8 cellular contexts compared by ENCODE assay signal in genomic region chr1:8026976-8027747, GRCh38. TPM values are rescaled to one million over a fixed set of nuclear protein-coding genes. Genes with fewer than 3 reads are reported as not detected.
A peak's percentile ranks its signal among the peaks of the same experiment; 100 is the strongest.
DNase-seq lines count a peak whose midpoint lies in the region; ATAC-seq, FAIRE-seq and TF ChIP-seq lines count a peak whose summit lies in the region.

No MANE protein-coding gene starts in this region.

- peak overlapping the region; percentile 70 to 98 for H3K9ac ChIP-seq in liver (ENCODE audit: low read depth in 1 of 2, low read length in 2 of 2)

- TF ChIP-seq RAD21 in liver (IDR thresholded peaks at IDR 0.05) = peak in 1 of 2 donors; percentile 62

- H3K4me1 ChIP-seq in liver (ENCODE audit: control insufficient read depth in 4 of 4, insufficient read depth in 4 of 4, low read length in 3 of 4) (peaks cover 2 to 20% (median 13%) of the 10 kb centered on the region in 4 donors), thyroid gland (peaks cover 45 to 48% of the 10 kb centered on the region in 2 donors)

- FAIRE-seq in bronchial epithelial cell (lab: Jason Lieb, UNC) = no peak

- peak overlapping the region; percentile 92 for H3K4me3 ChIP-seq in bronchial epithelial cell (ENCODE audit: low read depth, low read length)
- peak overlapping the region; percentile 86 to 99 (median 88) for H3K4me3 ChIP-seq in liver (ENCODE audit: low read depth in 1 of 3, low read length in 3 of 3)
- H3K4me3 ChIP-seq in thyroid gland (replicated peaks in 1 of 3) = peak overlapping the region in 2 of 3 donors; percentile 54 to 98

- no peaks in the 10 kb centered on the region for H3K9me3 ChIP-seq in liver (ENCODE audit: control insufficient read depth in 4 of 4, low read length in 3 of 4)
- H3K9me3 ChIP-seq in thyroid gland = no peaks in the 10 kb centered on the region

- H3K9me3 Mint-ChIP-seq in T-helper 1 cell treated with Interleukin-12 subunit alpha and Interleukin-12 subunit beta and Interleukin-4 antibody, amounts not matched to agents 30 μg/mL and 1 μg/mL, for 36 hours = no peaks in the 10 kb centered on the region

- H3K27ac Mint-ChIP-seq in T-helper 1 cell treated with Interleukin-12 subunit alpha and Interleukin-12 subunit beta and Interleukin-4 antibody, amounts not matched to agents 30 μg/mL and 1 μg/mL, for 36 hours = no peak overlapping the region

- H3K4me1 Mint-ChIP-seq in T-helper 1 cell treated with Interleukin-12 subunit alpha and Interleukin-12 subunit beta and Interleukin-4 antibody, amounts not matched to agents 30 μg/mL and 1 μg/mL, for 36 hours (ENCODE audit: low read depth) = peaks cover 10% of the 10 kb centered on the region

- H3K36me3 Mint-ChIP-seq in T-helper 1 cell treated with Interleukin-12 subunit alpha and Interleukin-12 subunit beta and Interleukin-4 antibody, amounts not matched to agents 30 μg/mL and 1 μg/mL, for 36 hours (ENCODE audit: low read depth) = peaks cover 2% of the 10 kb centered on the region

- ATAC-seq in HG03039 (IDR thresholded peaks at IDR 0.05; ENCODE audit: unreplicated experiment) (no peak), HG03159 (IDR thresholded peaks at IDR 0.05; ENCODE audit: unreplicated experiment) (no peak)

- intact Hi-C loops in thyroid gland (cut with DNase I) = no loop called here

- 32% methylated on average over 25 of the region's 25 CpGs for WGBS in liver
- 58 to 66% methylated on average over 25 of the region's 25 CpGs for WGBS in thyroid gland, 2 donors

- H3K27me3 Mint-ChIP-seq in T-helper 1 cell treated with Interleukin-12 subunit alpha and Interleukin-12 subunit beta and Interleukin-4 antibody, amounts not matched to agents 30 μg/mL and 1 μg/mL, for 36 hours (ENCODE audit: low read depth) = peaks cover 60% of the 10 kb centered on the region

- TF ChIP-seq CTCF in bronchial epithelial cell (IDR thresholded peaks at IDR 0.05; ENCODE audit: insufficient read depth, low read length, severe bottlenecking) (no peak), liver (IDR thresholded peaks at IDR 0.05; ENCODE audit: low read depth, low read length, missing input control) (no peak), thyroid gland (IDR thresholded peaks at IDR 0.05) (no peak)

- H3K27me3 ChIP-seq in bronchial epithelial cell (ENCODE audit: control insufficient read depth, insufficient read depth, low read length) = no peaks in the 10 kb centered on the region
- no peaks in the 10 kb centered on the region for H3K27me3 ChIP-seq in liver (ENCODE audit: control insufficient read depth in 4 of 4, insufficient read depth in 4 of 4, low read length in 3 of 4)
- H3K27me3 ChIP-seq in thyroid gland = no peaks in the 10 kb centered on the region

- peak overlapping the region; percentile 96 to 100 for H3K27ac ChIP-seq in liver (ENCODE audit: low read depth in 1 of 2, low read length in 2 of 2)
- H3K27ac ChIP-seq in thyroid gland = peak overlapping the region; percentile 91 to 98 (median 94)

- H3K36me3 ChIP-seq in bronchial epithelial cell (ENCODE audit: control insufficient read depth, insufficient read depth, low read length) (peaks cover 7% of the 10 kb centered on the region), liver (ENCODE audit: control insufficient read depth in 4 of 4, insufficient read depth in 3 of 4, low read depth in 1 of 4, low read length in 3 of 4) (peaks cover 0 to 9% (median 6%) of the 10 kb centered on the region in 4 donors), thyroid gland (no peaks in the 10 kb centered on the region)

- peak in 1 of 2 donors; percentile 16 for TF ChIP-seq POLR2A in thyroid gland (IDR thresholded peaks at IDR 0.05)

- DNase-seq in T-helper 1 cell (no peak), bronchial epithelial cell (ENCODE audit: low read depth) (no peak), thyroid gland (peak; percentile 51 to 64), A172 (ENCODE audit: low spot score) (no peak)

- H3K4me3 Mint-ChIP-seq in T-helper 1 cell treated with Interleukin-12 subunit alpha and Interleukin-12 subunit beta and Interleukin-4 antibody, amounts not matched to agents 30 μg/mL and 1 μg/mL, for 36 hours = peak overlapping the region; percentile 46

TF ChIP-seq in liver, 16 proteins besides CTCF, POLR2A, EP300 and RAD21:
- no peak for TF ChIP-seq GABPA (IDR thresholded peaks at IDR 0.05 in 1 of 2, conservative IDR thresholded peaks at IDR 0.05 in 1 of 2)
- TF ChIP-seq FOXA1 (IDR thresholded peaks at IDR 0.05) = peak; percentile 49
- TF ChIP-seq ATF3 (IDR thresholded peaks at IDR 0.05) = peak; percentile 93
- TF ChIP-seq FOXA2 (IDR thresholded peaks at IDR 0.05) = no peak
- TF ChIP-seq NR2F2 (IDR thresholded peaks at IDR 0.05) = no peak
- TF ChIP-seq RXRA (IDR thresholded peaks at IDR 0.05) = peak; percentile 92 to 95
- peak; percentile 84 for TF ChIP-seq ZBTB33 (IDR thresholded peaks at IDR 0.05)
- TF ChIP-seq SP1 (IDR thresholded peaks at IDR 0.05) = peak; percentile 94
- peak; percentile 74 to 76 for TF ChIP-seq HNF4A (conservative IDR thresholded peaks at IDR 0.05)
- TF ChIP-seq TAF1 (conservative IDR thresholded peaks at IDR 0.05) = peak; percentile 76
- peak; percentile 56 for TF ChIP-seq YY1 (IDR thresholded peaks at IDR 0.05)
- TF ChIP-seq MAX (IDR thresholded peaks at IDR 0.05) = peak; percentile 69
- TF ChIP-seq REST (IDR thresholded peaks at IDR 0.05) = peak; percentile 61
- peak; percentile 71 to 85 for TF ChIP-seq JUND (IDR thresholded peaks at IDR 0.05)
- peak; percentile 25 to 35 for TF ChIP-seq EGR1 (IDR thresholded peaks at IDR 0.05; ENCODE audit: low read depth in 2 of 2)
- TF ChIP-seq HNF4G (IDR thresholded peaks at IDR 0.05) = peak; percentile 36

RNA-seq across cellular contexts. Expression of gene ERRFI1, which starts 1.1 kb away (rescaled TPM):
- total RNA-seq in bronchial epithelial cell (126 and 175 TPM in 2 replicates), liver (100 to 1,000 TPM in 1 of 2 donors, 10 to 100 TPM in 1; 60.7 to 424 TPM), thyroid gland (100 to 1,000 TPM in 2 of 4 donors, 10 to 100 TPM in 2; 59.9 to 133 (median 85.0) TPM)
- 100 to 1,000 TPM in 1 of 2 donors, 10 to 100 TPM in 1; 68.6 to 142 TPM for polyA plus RNA-seq in liver
- 92.1 and 100 TPM in 2 replicates for total RNA-seq in A172 (2014; rRNA removed; shearing (Covaris generic))

Comparison
In these comparisons a context has a peak if more than half of its experiments do, and no peak if none do; other contexts are left out.
1. DNase-seq: peak in thyroid gland (2 of 2); none in T-helper 1 cell (0 of 5), bronchial epithelial cell (single experiment) and A172 (single experiment).
2. Peak in every context shown above with its lines, with median percentiles within 50 percentile points of each other: H3K4me3 ChIP-seq.